Comparison of ENCODE assay signal across 20 cellular contexts in the genomic region with DNA sequence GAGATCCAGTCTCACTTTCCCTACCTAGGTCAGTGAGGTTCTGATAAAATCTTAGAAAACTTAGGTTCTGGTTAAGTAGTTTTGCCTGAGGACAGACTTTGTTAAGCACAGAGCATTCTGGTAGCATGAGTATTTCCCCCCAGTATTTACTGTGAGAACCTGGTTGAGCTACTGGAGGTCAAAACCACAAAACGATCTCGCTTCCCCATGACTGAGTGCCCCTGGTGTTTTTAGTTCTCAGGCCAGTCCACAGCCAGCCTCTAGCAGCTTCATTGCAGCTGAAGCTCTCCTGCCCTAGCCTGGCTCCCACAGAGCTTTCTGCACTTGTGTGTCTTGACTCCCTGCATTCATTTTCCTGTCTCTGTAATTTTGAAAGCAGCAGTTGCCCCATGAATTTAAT.
DNase-seq lines count a peak whose midpoint lies in the region; ATAC-seq and TF ChIP-seq lines count a peak whose summit lies in the region.
"Had no signal": no experiment of that assay in that cellular context is flagged by ENCODE, and none has a peak within 500 bp of the region (broad histone marks: within the 10 kb centered on the region; RNA-seq: fewer than 3 reads in every experiment).

No MANE protein-coding gene starts in this region.

- no peak overlapping the region for H4K91ac ChIP-seq in trophoblast cell (ENCODE audit: low read depth, low read length)

- H3K4me1 ChIP-seq in HEK293 (ENCODE audit: control insufficient read depth, insufficient read depth, low read length) = no peaks in the 10 kb centered on the region
- peaks cover 10 to 11% of the 10 kb centered on the region in 2 experiments for H3K4me1 ChIP-seq in trophoblast cell (ENCODE audit: control insufficient read depth in 1 of 2, insufficient read depth in 2 of 2, low read length in 2 of 2)
- no peaks in the 10 kb centered on the region for H3K4me1 ChIP-seq in smooth muscle cell (ENCODE audit: low read depth)
- H3K4me1 ChIP-seq: sigmoid colon had no signal

- peaks cover 14% of the 10 kb centered on the region for H3K79me1 ChIP-seq in trophoblast cell (ENCODE audit: low read length)

- no peak overlapping the region for H2AFZ ChIP-seq in trophoblast cell (ENCODE audit: insufficient read depth, low read length, poor library complexity)
- H2AFZ ChIP-seq in smooth muscle cell (ENCODE audit: low read depth) = no peak overlapping the region
- H2AFZ ChIP-seq: hepatocyte had no signal

- ATAC-seq in GM18502 (IDR thresholded peaks at IDR 0.05; ENCODE audit: poor library complexity, unreplicated experiment) = peak; percentile 73
- ATAC-seq: left cardiac atrium, mucosa of descending colon had no signal

- H2BK120ac ChIP-seq in trophoblast cell (ENCODE audit: insufficient read depth, low read length, poor library complexity) = no peak overlapping the region

- WGBS in trophoblast cell (ENCODE audit: extremely low coverage, insufficient coverage, insufficient read length) = no CpG with 5 or more reads among the region's 2 CpGs
- 54 to 83% methylated on average over 2 of the region's 2 CpGs for WGBS in lower leg skin, 2 donors
- WGBS in smooth muscle cell (ENCODE audit: low lambda C conversion rate) = 49% methylated on average over 2 of the region's 2 CpGs

- DNase-seq in MV-4-11 (lab: John Stamatoyannopoulos, UW) (peak; percentile 60), trophoblast cell (no peak), lower leg skin (ENCODE audit: low spot score in 2 of 2) (no peak), NCI-H69 (lab: John Stamatoyannopoulos, UW) (no peak), smooth muscle cell (lab: John Stamatoyannopoulos, UW; ENCODE audit: unreplicated experiment) (no peak), NCI-H1105 treated with DMSO at 0.1 percent for 48 hours (lab: John Stamatoyannopoulos, UW) (no peak)
- DNase-seq: activated CD4-positive, alpha-beta T cell treated with anti-CD3 and anti-CD28 coated beads, Interleukin-2, amount 50 U/mL, for 1 hour; anterior cingulate cortex; CD8-positive, alpha-beta memory T cell; DND-41; left cardiac atrium; mucosa of descending colon; NCI-H1436; RPMI8226; sigmoid colon; stimulated activated CD4-positive, alpha-beta T cell treated with anti-CD3 and anti-CD28 coated beads, Interleukin-1b, Interleukin-23, amount 100 ng/mL, for 48 hours; SW 1271 had no signal

- H3K4me2 ChIP-seq in trophoblast cell (ENCODE audit: low read length) (peak overlapping the region; percentile 15), smooth muscle cell (no peak overlapping the region)
- H3K4me2 ChIP-seq: hepatocyte had no signal

- H3K79me2 ChIP-seq in trophoblast cell (ENCODE audit: control insufficient read depth, insufficient read depth, low read length, poor library complexity) (no peaks in the 10 kb centered on the region), smooth muscle cell (ENCODE audit: low read depth) (no peaks in the 10 kb centered on the region)
- H3K79me2 ChIP-seq: hepatocyte had no signal

- H3K27me3 ChIP-seq in trophoblast cell (ENCODE audit: insufficient read depth, low read length) (no peaks in the 10 kb centered on the region), smooth muscle cell (ENCODE audit: low read depth) (no peaks in the 10 kb centered on the region)
- H3K27me3 ChIP-seq: hepatocyte, sigmoid colon had no signal

- no peak overlapping the region for H3K4ac ChIP-seq in trophoblast cell (ENCODE audit: low read depth, low read length)

- H3K36me3 ChIP-seq in HEK293 (ENCODE audit: control insufficient read depth in 2 of 2, insufficient read depth in 1 of 2, low read length in 2 of 2) (no peaks in the 10 kb centered on the region; a peak in 2 of 3 replicates), trophoblast cell (ENCODE audit: control insufficient read depth in 1 of 2, insufficient read depth in 2 of 2, low read length in 2 of 2) (peaks cover 0 to 2% of the 10 kb centered on the region in 2 experiments), smooth muscle cell (ENCODE audit: low read depth) (no peaks in the 10 kb centered on the region)
- H3K36me3 ChIP-seq: sigmoid colon had no signal

- POLR2A ChIA-PET in HEK293 (lab: Yijun Ruan, JAX) = interaction anchor here (0.6 kb wide), 1 partner anchor 1170 kb away, joined by 6 read pairs; no protein-coding TSS in a partner anchor

- no peak overlapping the region for H4K12ac ChIP-seq in trophoblast cell (ENCODE audit: low read depth, low read length)

- no peak overlapping the region for H4K8ac ChIP-seq in trophoblast cell (ENCODE audit: low read depth, low read length)

- H3K27ac ChIP-seq in HEK293 (ENCODE audit: extremely low read depth, low read depth, low read length) = no peak overlapping the region
- peak overlapping the region; percentile 64 for H3K27ac ChIP-seq in trophoblast cell (ENCODE audit: low read depth, low read length)
- no peak overlapping the region for H3K27ac ChIP-seq in smooth muscle cell (ENCODE audit: low read depth)
- H3K27ac ChIP-seq: hepatocyte, sigmoid colon had no signal

- no peak for TF ChIP-seq POLR2A in lower leg skin (IDR thresholded peaks at IDR 0.05)

- TF ChIP-seq CTCF in HEK293 (tag by site-specific recombination; IDR thresholded peaks at IDR 0.05) (no peak), lower leg skin (IDR thresholded peaks at IDR 0.05) (no peak), smooth muscle cell (IDR thresholded peaks at IDR 0.05; ENCODE audit: borderline replicate concordance, insufficient read depth, poor library complexity, severe bottlenecking) (no peak)

- H3K4me3 ChIP-seq in HEK293 (ENCODE audit: low read depth, low read length) (no peak overlapping the region), trophoblast cell (ENCODE audit: low read depth, low read length) (no peak overlapping the region), lower leg skin (ENCODE audit: low read depth, poor library complexity, severe bottlenecking) (no peak overlapping the region), smooth muscle cell (no peak overlapping the region)
- H3K4me3 ChIP-seq: hepatocyte, mucosa of descending colon, sigmoid colon had no signal

- no peaks in the 10 kb centered on the region; the same call in 1 of the 2 replicates for H3K9me3 ChIP-seq in HEK293 (ENCODE audit: control insufficient read depth, insufficient read depth, low read depth, low read length)
- H3K9me3 ChIP-seq in trophoblast cell (ENCODE audit: insufficient read depth, low read depth, low read length) = no peaks in the 10 kb centered on the region
- no peaks in the 10 kb centered on the region for H3K9me3 ChIP-seq in smooth muscle cell (replicated peaks; ENCODE audit: low read depth)
- H3K9me3 ChIP-seq: mucosa of descending colon had no signal

- no peak overlapping the region for H2BK5ac ChIP-seq in trophoblast cell (ENCODE audit: low read depth, low read length, poor library complexity)

- H3K14ac ChIP-seq in trophoblast cell (ENCODE audit: low read length) = no peak overlapping the region

- H2BK12ac ChIP-seq in trophoblast cell (ENCODE audit: low read length) = no peak overlapping the region

- intact Hi-C loops in lower leg skin (cut with DNase I; ENCODE audit: low total_unique reads) = no loop called here

- H3K9ac ChIP-seq in trophoblast cell (ENCODE audit: low read length) (no peak overlapping the region), smooth muscle cell (ENCODE audit: low read depth) (no peak overlapping the region)

- no peak overlapping the region for H3K18ac ChIP-seq in trophoblast cell (ENCODE audit: low read length)

- CTCF ChIA-PET in HEK293 (lab: Yijun Ruan, JAX) = interaction anchor here (0.5 to 1.3 kb wide), 6 partner anchors 17 to 273 kb away, joined by 3 read pairs; no protein-coding TSS in a partner anchor

- no peaks in the 10 kb centered on the region for H3F3A ChIP-seq in smooth muscle cell (ENCODE audit: low read depth)

- no peaks in the 10 kb centered on the region for H4K20me1 ChIP-seq in smooth muscle cell (ENCODE audit: low read depth)

- H3K23ac ChIP-seq in trophoblast cell (ENCODE audit: low read length) = no peak overlapping the region

- no peak overlapping the region for H2AK5ac ChIP-seq in trophoblast cell (ENCODE audit: low read length)

TF ChIP-seq in HEK293, 187 proteins besides CTCF, POLR2A, EP300 and RAD21:
- TF ChIP-seq ZNF654 (tag by site-specific recombination; IDR thresholded peaks at IDR 0.05; ENCODE audit: low read depth) = no peak
- TF ChIP-seq FEZF1 (tag by site-specific recombination; IDR thresholded peaks at IDR 0.05) = no peak
- TF ChIP-seq ZNF169 (tag by site-specific recombination; IDR thresholded peaks at IDR 0.05) = no peak
- no peak for TF ChIP-seq ZNF366 (tag by site-specific recombination; conservative IDR thresholded peaks at IDR 0.05)
- TF ChIP-seq EGR2 (tag by site-specific recombination; IDR thresholded peaks at IDR 0.05; ENCODE audit: low read depth) = no peak
- TF ChIP-seq, protein P1, sequence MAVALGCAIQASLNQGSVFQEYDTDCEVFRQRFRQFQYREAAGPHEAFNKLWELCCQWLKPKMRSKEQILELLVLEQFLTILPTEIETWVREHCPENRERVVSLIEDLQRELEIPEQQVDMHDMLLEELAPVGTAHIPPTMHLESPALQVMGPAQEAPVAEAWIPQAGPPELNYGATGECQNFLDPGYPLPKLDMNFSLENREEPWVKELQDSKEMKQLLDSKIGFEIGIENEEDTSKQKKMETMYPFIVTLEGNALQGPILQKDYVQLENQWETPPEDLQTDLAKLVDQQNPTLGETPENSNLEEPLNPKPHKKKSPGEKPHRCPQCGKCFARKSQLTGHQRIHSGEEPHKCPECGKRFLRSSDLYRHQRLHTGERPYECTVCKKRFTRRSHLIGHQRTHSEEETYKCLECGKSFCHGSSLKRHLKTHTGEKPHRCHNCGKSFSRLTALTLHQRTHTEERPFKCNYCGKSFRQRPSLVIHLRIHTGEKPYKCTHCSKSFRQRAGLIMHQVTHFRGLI (tag by site-specific recombination; IDR thresholded peaks at IDR 0.05) = no peak
- TF ChIP-seq ZIC2 (tag by site-specific recombination; IDR thresholded peaks at IDR 0.05) = peak; percentile 55
